7 cellular contexts compared by ENCODE assay signal in genomic region chr1:10975567-10976326, GRCh38. TPM values are rescaled to one million over a fixed set of nuclear protein-coding genes. Genes with fewer than 3 reads are reported as not detected.
DNase-seq lines count a peak whose midpoint lies in the region; ATAC-seq and TF ChIP-seq lines count a peak whose summit lies in the region.

No MANE protein-coding gene starts in this region.

- H3K36me3 ChIP-seq in H7 (replicated peaks; ENCODE audit: control insufficient read depth, insufficient read depth, low read length) (no peaks in the 10 kb centered on the region), smooth muscle cell (ENCODE audit: low read depth) (no peaks in the 10 kb centered on the region)

- in situ Hi-C loops in SK-MEL-5 (cut with HindIII; ENCODE audit: low pct_unique_long_range_greater_than_20kb, low sequenced_read_pairs), result no loop called here

- H3K4me3 ChIP-seq in H7 (ENCODE audit: insufficient read depth, low read depth, low read length) (no peak overlapping the region), fibroblast of villous mesenchyme (ENCODE audit: low read depth, low read length) (no peak overlapping the region), smooth muscle cell (no peak overlapping the region)

- H3K4me1 Mint-ChIP-seq in stimulated activated naive CD8-positive, alpha-beta T cell treated with anti-CD3 and anti-CD28 coated beads, Interleukin-15, amount 100 ng/mL, for 72 hours, result peaks cover 6% of the 10 kb centered on the region

- no peak overlapping the region for H2AFZ ChIP-seq in smooth muscle cell (ENCODE audit: low read depth)

- H3K27me3 ChIP-seq in H7 (ENCODE audit: control insufficient read depth, insufficient read depth, low read length) (no peaks in the 10 kb centered on the region; the same call in 1 of the 2 replicates), smooth muscle cell (ENCODE audit: low read depth) (peaks cover 44% of the 10 kb centered on the region)

- TF ChIP-seq CTCF in fibroblast of villous mesenchyme (IDR thresholded peaks at IDR 0.05; ENCODE audit: insufficient read depth, low read depth, low read length) (no peak), smooth muscle cell (IDR thresholded peaks at IDR 0.05; ENCODE audit: borderline replicate concordance, insufficient read depth, poor library complexity, severe bottlenecking) (no peak)

- H3K4me1 ChIP-seq in smooth muscle cell (ENCODE audit: low read depth), result peaks cover 12% of the 10 kb centered on the region

- no peaks in the 10 kb centered on the region for H3K9me3 ChIP-seq in smooth muscle cell (replicated peaks; ENCODE audit: low read depth)

- no peak overlapping the region for H3K9ac ChIP-seq in smooth muscle cell (ENCODE audit: low read depth)

- H3K79me2 ChIP-seq in smooth muscle cell (ENCODE audit: low read depth), result no peaks in the 10 kb centered on the region

- H3F3A ChIP-seq in smooth muscle cell (ENCODE audit: low read depth), result no peaks in the 10 kb centered on the region

- peaks cover 25% of the 10 kb centered on the region for H3K27me3 Mint-ChIP-seq in stimulated activated naive CD8-positive, alpha-beta T cell treated with anti-CD3 and anti-CD28 coated beads, Interleukin-15, amount 100 ng/mL, for 72 hours

- peak overlapping the region; percentile 32 for H3K27ac ChIP-seq in smooth muscle cell (ENCODE audit: low read depth)

- ATAC-seq in stimulated activated naive CD8-positive, alpha-beta T cell treated with anti-CD3 and anti-CD28 coated beads, Interleukin-15, amount 100 ng/mL, for 72 hours, result no peak
- no peak for ATAC-seq in GM21825 (IDR thresholded peaks at IDR 0.05; ENCODE audit: unreplicated experiment)

- DNase-seq in H7 (peak; percentile 57), SK-MEL-5 (ENCODE audit: low read depth, low spot score) (peak; percentile 39), fibroblast of villous mesenchyme (ENCODE audit: low read depth) (peak; percentile 82), smooth muscle cell (lab: John Stamatoyannopoulos, UW; ENCODE audit: unreplicated experiment) (peak; percentile 41), NCI-H2081 (lab: John Stamatoyannopoulos, UW) (no peak)
- DNase-seq in stimulated activated naive CD8-positive, alpha-beta T cell treated with anti-CD3 and anti-CD28 coated beads, Interleukin-15, amount 100 ng/mL, for 72 hours, result no peak

- H3K4me2 ChIP-seq in smooth muscle cell, result peak overlapping the region; percentile 41

- no peak overlapping the region for H3K27ac Mint-ChIP-seq in stimulated activated naive CD8-positive, alpha-beta T cell treated with anti-CD3 and anti-CD28 coated beads, Interleukin-15, amount 100 ng/mL, for 72 hours

- H3K4me3 Mint-ChIP-seq in stimulated activated naive CD8-positive, alpha-beta T cell treated with anti-CD3 and anti-CD28 coated beads, Interleukin-15, amount 100 ng/mL, for 72 hours, result no peak overlapping the region

- H3K9me3 Mint-ChIP-seq in stimulated activated naive CD8-positive, alpha-beta T cell treated with anti-CD3 and anti-CD28 coated beads, Interleukin-15, amount 100 ng/mL, for 72 hours, result no peaks in the 10 kb centered on the region

- H4K20me1 ChIP-seq in smooth muscle cell (ENCODE audit: low read depth), result no peaks in the 10 kb centered on the region

- WGBS in smooth muscle cell (ENCODE audit: low lambda C conversion rate), result 12% methylated on average over 19 of the region's 19 CpGs

RNA-seq across cellular contexts. Expression of gene TARDBP, which starts 36.7 kb away (rescaled TPM):
- total RNA-seq in H7 (2014; rRNA removed; shearing (Covaris generic)), result 91.4 and 96.7 TPM in 2 replicates
- total RNA-seq in SK-MEL-5 (2014; rRNA removed; shearing (Covaris generic)), result 27.5 and 41.2 TPM in 2 replicates
- 102 and 148 TPM in 2 replicates for polyA plus RNA-seq in SK-MEL-5 (2015; cell fraction: cytosol; rRNA removed)
- 297 and 353 TPM in 2 replicates for polyA plus RNA-seq in SK-MEL-5 (2015; cell fraction: nucleus; rRNA removed)
- total RNA-seq in fibroblast of villous mesenchyme, result 92.8 and 108 TPM in 2 replicates
- 69.7 and 105 TPM in 2 replicates for total RNA-seq in smooth muscle cell
- polyA plus RNA-seq in smooth muscle cell, result 90.6 and 103 TPM in 2 replicates

Comparison
In these comparisons a context has a peak if more than half of its experiments do, and no peak if none do; other contexts are left out.
1. DNase-seq: peak in H7 (single experiment), SK-MEL-5 (single experiment), fibroblast of villous mesenchyme (single experiment) and smooth muscle cell (single experiment); none in NCI-H2081 (0 of 2) and stimulated activated naive CD8-positive, alpha-beta T cell treated with anti-CD3 and anti-CD28 coated beads, Interleukin-15, amount 100 ng/mL, for 72 hours (0 of 2).